In genomic region chr11:19460718-19461405, GRCh38 we compare ENCODE assay signal across 1 cellular context.
TF ChIP-seq lines count a peak whose summit lies in the region.

No MANE protein-coding gene starts in this region.

TF ChIP-seq in GM23338, 12 proteins besides CTCF, POLR2A, EP300 and RAD21 (continued from another document):
- TF ChIP-seq REST (IDR thresholded peaks at IDR 0.05; ENCODE audit: unreplicated experiment): no peak
- no peak for TF ChIP-seq EZH2phosphoT487 (IDR thresholded peaks at IDR 0.05; ENCODE audit: unreplicated experiment)
- no peak for TF ChIP-seq ZNF114 (CRISPR knock-in tag; IDR thresholded peaks at IDR 0.05)
- no peak for TF ChIP-seq CREB1 (CRISPR knock-in tag; IDR thresholded peaks at IDR 0.05; ENCODE audit: low read depth)
- no peak for TF ChIP-seq ZNF462 (CRISPR knock-in tag; IDR thresholded peaks at IDR 0.05)
- TF ChIP-seq JUNB (IDR thresholded peaks at IDR 0.05; ENCODE audit: unreplicated experiment): no peak
